10 cellular contexts compared by ENCODE assay signal in genomic region chr14:36975834-36976233, GRCh38.
A peak's percentile ranks its signal among the peaks of the same experiment; 100 is the strongest.
DNase-seq lines count a peak whose midpoint lies in the region; ATAC-seq and TF ChIP-seq lines count a peak whose summit lies in the region.
"Had no signal": no experiment of that assay in that cellular context is flagged by ENCODE, and none has a peak within 500 bp of the region (broad histone marks: within the 10 kb centered on the region; RNA-seq: fewer than 3 reads in every experiment).

No MANE protein-coding gene starts in this region.

- no peak overlapping the region for H4K8ac ChIP-seq in trophoblast cell (ENCODE audit: low read depth, low read length)

- H3K79me2 ChIP-seq in mammary epithelial cell (ENCODE audit: insufficient read depth, low read length) (no peaks in the 10 kb centered on the region), trophoblast cell (ENCODE audit: control insufficient read depth, insufficient read depth, low read length, poor library complexity) (no peaks in the 10 kb centered on the region)

- H2BK5ac ChIP-seq in trophoblast cell (ENCODE audit: low read depth, low read length, poor library complexity): no peak overlapping the region

- in situ Hi-C loops in mammary epithelial cell (cut with MboI; ENCODE audit: low sequenced_read_pairs in 2 of 2): no loop called here

- H3K4me3 ChIP-seq in HL-60 (replicated peaks; ENCODE audit: insufficient read depth, low read length): no peak overlapping the region
- no peak overlapping the region for H3K4me3 ChIP-seq in mammary epithelial cell (replicated peaks in 1 of 3; ENCODE audit: insufficient read depth in 1 of 3, low read depth in 2 of 3, low read length in 3 of 3)
- no peak overlapping the region for H3K4me3 ChIP-seq in left lung
- H3K4me3 ChIP-seq in trophoblast cell (ENCODE audit: low read depth, low read length): no peak overlapping the region
- H3K4me3 ChIP-seq: BLaER1 had no signal

- no peak overlapping the region for H3K4me2 ChIP-seq in mammary epithelial cell (ENCODE audit: insufficient read depth, low read depth, low read length)
- no peak overlapping the region for H3K4me2 ChIP-seq in trophoblast cell (ENCODE audit: low read length)
- H3K4me2 ChIP-seq: BLaER1 had no signal

- no peak overlapping the region for H2BK120ac ChIP-seq in trophoblast cell (ENCODE audit: insufficient read depth, low read length, poor library complexity)

- H3K4ac ChIP-seq in trophoblast cell (ENCODE audit: low read depth, low read length): no peak overlapping the region

- no peak overlapping the region for H3K14ac ChIP-seq in trophoblast cell (ENCODE audit: low read length)

- H4K91ac ChIP-seq in trophoblast cell (ENCODE audit: low read depth, low read length): no peak overlapping the region

- no peak overlapping the region for H3K18ac ChIP-seq in trophoblast cell (ENCODE audit: low read length)

- 100% methylated on average over 2 of the region's 3 CpGs for WGBS in mammary epithelial cell (ENCODE audit: low coverage, missing lambda C conversion rate)
- WGBS in trophoblast cell (ENCODE audit: extremely low coverage, insufficient coverage, insufficient read length): no CpG with 5 or more reads among the region's 3 CpGs

- H3K9me3 ChIP-seq in mammary epithelial cell (replicated peaks; ENCODE audit: insufficient read depth, low read length) (no peaks in the 10 kb centered on the region), left lung (no peaks in the 10 kb centered on the region), trophoblast cell (ENCODE audit: insufficient read depth, low read depth, low read length) (no peaks in the 10 kb centered on the region)
- H3K9me3 ChIP-seq: BLaER1 had no signal

- no peak overlapping the region for H2AK5ac ChIP-seq in trophoblast cell (ENCODE audit: low read length)

- no peak overlapping the region for H3K23ac ChIP-seq in trophoblast cell (ENCODE audit: low read length)

- DNase-seq in COLO668 (lab: John Stamatoyannopoulos, UW; ENCODE audit: unreplicated experiment) (peak; percentile 67), HL-60 (ENCODE audit: low read depth in 1 of 2, low spot score in 1 of 2) (peak in 1 of 2 experiments; percentile 2), NCI-H2227 treated with DMSO at 0.1 percent for 48 hours (lab: John Stamatoyannopoulos, UW) (peak; percentile 37), mammary epithelial cell (peak; percentile 19), SK-N-DZ (ENCODE audit: low spot score) (no peak), left lung (no peak), trophoblast cell (no peak), occipital lobe (lab: John Stamatoyannopoulos, UW) (no peak)
- DNase-seq: kidney had no signal

- intact Hi-C loops in mammary epithelial cell (cut with micrococcal nuclease) (loop anchor here (5.0 kb wide), 1 partner anchor 34 kb away; no protein-coding TSS in a partner anchor), left lung (cut with DNase I) (no loop called here)

- no TSS peak for BruUV-seq in mammary epithelial cell (replicated peaks; lab: Mats Ljungman, UMichigan)

- no peak for ATAC-seq in left lung

- H3K79me1 ChIP-seq in trophoblast cell (ENCODE audit: low read length): no peaks in the 10 kb centered on the region

- peak overlapping the region; percentile 20 for H2AFZ ChIP-seq in mammary epithelial cell (ENCODE audit: low read depth, low read length)
- H2AFZ ChIP-seq in trophoblast cell (ENCODE audit: insufficient read depth, low read length, poor library complexity): no peak overlapping the region

- CTCF ChIA-PET in mammary epithelial cell (lab: Charles Lee; ENCODE audit: low non-redundant PET): interaction anchor here (0.7 kb wide), 1 partner anchor 284 kb away, joined by 4 read pairs; no protein-coding TSS in a partner anchor

- no peaks in the 10 kb centered on the region for H4K20me1 ChIP-seq in mammary epithelial cell (ENCODE audit: insufficient read depth, low read length)
- H4K20me1 ChIP-seq: BLaER1 had no signal

- TF ChIP-seq CTCF in HL-60 (IDR thresholded peaks at IDR 0.05; ENCODE audit: insufficient read depth, low read length) (no peak), mammary epithelial cell (conservative IDR thresholded peaks at IDR 0.05 in 1 of 2, IDR thresholded peaks at IDR 0.05 in 1 of 2; ENCODE audit: extremely low read depth in 1 of 2, insufficient read depth in 1 of 2, low read depth in 1 of 2, low read length in 2 of 2) (peak in 1 of 2 donors; percentile 12), left lung (IDR thresholded peaks at IDR 0.05) (no peak)

- H3K36me3 ChIP-seq in mammary epithelial cell (ENCODE audit: insufficient read depth, low read length) (no peaks in the 10 kb centered on the region), left lung (no peaks in the 10 kb centered on the region), trophoblast cell (ENCODE audit: control insufficient read depth in 1 of 2, insufficient read depth in 2 of 2, low read length in 2 of 2) (no peaks in the 10 kb centered on the region)
- H3K36me3 ChIP-seq: BLaER1 had no signal

- H3K9ac ChIP-seq in mammary epithelial cell (ENCODE audit: insufficient read depth, low read length) (no peak overlapping the region), trophoblast cell (ENCODE audit: low read length) (no peak overlapping the region)
- H3K9ac ChIP-seq: BLaER1 had no signal

- no peak overlapping the region for H4K12ac ChIP-seq in trophoblast cell (ENCODE audit: low read depth, low read length)

- dilution Hi-C loops in mammary epithelial cell (cut with HindIII; ENCODE audit: low sequenced_read_pairs): no loop called here

- H3K27ac ChIP-seq in HL-60 (replicated peaks): peak overlapping the region; percentile 36
- H3K27ac ChIP-seq in mammary epithelial cell (ENCODE audit: insufficient read depth, low read depth, low read length): no peak overlapping the region
- H3K27ac ChIP-seq in left lung: no peak overlapping the region
- H3K27ac ChIP-seq in trophoblast cell (ENCODE audit: low read depth, low read length): no peak overlapping the region
- H3K27ac ChIP-seq: BLaER1 had no signal

- H3K4me1 ChIP-seq in mammary epithelial cell (ENCODE audit: insufficient read depth, low read length): peaks cover 33% of the 10 kb centered on the region
- no peaks in the 10 kb centered on the region for H3K4me1 ChIP-seq in left lung
- H3K4me1 ChIP-seq in trophoblast cell (ENCODE audit: control insufficient read depth in 1 of 2, insufficient read depth in 2 of 2, low read length in 2 of 2): no peaks in the 10 kb centered on the region
- H3K4me1 ChIP-seq: BLaER1 had no signal

- H3K27me3 ChIP-seq in HL-60 (ENCODE audit: insufficient read depth, poor library complexity, severe bottlenecking) (no peaks in the 10 kb centered on the region), mammary epithelial cell (ENCODE audit: insufficient read depth, low read length) (no peaks in the 10 kb centered on the region), left lung (no peaks in the 10 kb centered on the region), trophoblast cell (ENCODE audit: insufficient read depth, low read length) (no peaks in the 10 kb centered on the region)
- H3K27me3 ChIP-seq: BLaER1 had no signal

- no peak overlapping the region for H2BK12ac ChIP-seq in trophoblast cell (ENCODE audit: low read length)

Comparison
In these comparisons a context has a peak if more than half of its experiments do, and no peak if none do; other contexts are left out.
1. DNase-seq: peak in COLO668 (single experiment), NCI-H2227 treated with DMSO at 0.1 percent for 48 hours (single experiment) and mammary epithelial cell (single experiment); none in SK-N-DZ (single experiment), left lung (0 of 2), trophoblast cell (0 of 2) and occipital lobe (single experiment).